Comparison of ENCODE assay signal across 14 cellular contexts in the genomic region with DNA sequence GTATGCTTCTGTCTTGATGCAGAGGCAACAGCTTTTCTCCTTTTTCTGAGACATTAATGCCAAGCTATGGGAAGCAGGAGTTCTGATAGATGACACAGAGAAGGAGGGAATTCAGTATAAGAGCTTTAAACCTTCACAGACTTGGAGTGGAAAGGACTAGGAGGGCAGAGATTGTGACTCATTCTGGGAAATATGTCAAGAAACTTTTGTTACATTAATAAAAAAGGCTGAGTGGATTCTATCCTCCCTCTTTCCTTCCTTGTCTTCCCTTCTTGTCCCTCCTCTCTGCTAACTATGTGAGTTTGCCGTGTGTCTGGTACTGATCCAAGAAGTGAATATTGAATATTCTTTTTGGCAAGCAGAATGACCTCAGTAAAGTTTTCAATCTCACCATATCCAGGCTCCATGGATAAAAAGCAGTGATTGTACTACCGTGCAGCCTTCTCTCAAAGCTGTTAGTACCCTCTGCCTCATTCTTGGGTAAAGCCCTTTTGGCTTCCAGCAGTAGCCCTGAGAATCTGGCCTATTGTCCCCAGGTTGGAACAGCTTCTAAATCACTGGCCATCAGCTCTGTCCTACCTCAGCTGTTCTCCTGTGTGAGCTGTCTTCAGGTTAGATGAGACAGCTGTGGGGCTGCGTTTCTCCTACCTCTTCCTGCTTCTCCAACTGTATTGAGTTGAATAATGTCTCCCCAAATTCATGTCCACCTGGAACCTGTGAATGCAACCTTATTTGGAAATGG.
DNase-seq lines count a peak whose midpoint lies in the region; FAIRE-seq and TF ChIP-seq lines count a peak whose summit lies in the region.
"Had no signal": no experiment of that assay in that cellular context is flagged by ENCODE, and none has a peak within 500 bp of the region (broad histone marks: within the 10 kb centered on the region; RNA-seq: fewer than 3 reads in every experiment).

No MANE protein-coding gene starts in this region.

- H3K79me1 ChIP-seq in trophoblast cell (ENCODE audit: low read length): no peaks in the 10 kb centered on the region

- no peak overlapping the region for H3K14ac ChIP-seq in trophoblast cell (ENCODE audit: low read length)

- no peak overlapping the region for H4K12ac ChIP-seq in trophoblast cell (ENCODE audit: low read depth, low read length)

- H3K4me3 ChIP-seq in mammary epithelial cell (replicated peaks in 1 of 3; ENCODE audit: insufficient read depth in 1 of 3, low read depth in 2 of 3, low read length in 3 of 3) (no peak overlapping the region), trophoblast cell (ENCODE audit: low read depth, low read length) (no peak overlapping the region)
- H3K4me3 ChIP-seq: upper lobe of right lung had no signal

- H2BK5ac ChIP-seq in trophoblast cell (ENCODE audit: low read depth, low read length, poor library complexity): no peak overlapping the region

- no peak overlapping the region for H3K27ac ChIP-seq in mammary epithelial cell (ENCODE audit: insufficient read depth, low read depth, low read length)
- no peak overlapping the region for H3K27ac ChIP-seq in trophoblast cell (ENCODE audit: low read depth, low read length)
- H3K27ac ChIP-seq: upper lobe of right lung had no signal

- H4K8ac ChIP-seq in trophoblast cell (ENCODE audit: low read depth, low read length): no peak overlapping the region

- 37% methylated on average over 3 of the region's 3 CpGs for WGBS in mammary epithelial cell (ENCODE audit: low coverage, missing lambda C conversion rate)
- no CpG with 5 or more reads among the region's 3 CpGs for WGBS in trophoblast cell (ENCODE audit: extremely low coverage, insufficient coverage, insufficient read length)

- no peaks in the 10 kb centered on the region for H3K4me1 ChIP-seq in mammary epithelial cell (ENCODE audit: insufficient read depth, low read length)
- H3K4me1 ChIP-seq in trophoblast cell (ENCODE audit: control insufficient read depth in 1 of 2, insufficient read depth in 2 of 2, low read length in 2 of 2): no peaks in the 10 kb centered on the region
- H3K4me1 ChIP-seq: upper lobe of right lung had no signal

- TF ChIP-seq CTCF in mammary epithelial cell (conservative IDR thresholded peaks at IDR 0.05 in 1 of 2, IDR thresholded peaks at IDR 0.05 in 1 of 2; ENCODE audit: extremely low read depth in 1 of 2, insufficient read depth in 1 of 2, low read depth in 1 of 2, low read length in 2 of 2): no peak

- H4K20me1 ChIP-seq in mammary epithelial cell (ENCODE audit: insufficient read depth, low read length): no peaks in the 10 kb centered on the region

- H3K4me2 ChIP-seq in mammary epithelial cell (ENCODE audit: insufficient read depth, low read depth, low read length) (no peak overlapping the region), trophoblast cell (ENCODE audit: low read length) (no peak overlapping the region)

- no peak overlapping the region for H3K23ac ChIP-seq in trophoblast cell (ENCODE audit: low read length)

- no peak for FAIRE-seq in frontal cortex (lab: Jason Lieb, UNC)
- FAIRE-seq: H1 had no signal

- in situ Hi-C loops in mammary epithelial cell (cut with MboI; ENCODE audit: low sequenced_read_pairs in 2 of 2): no loop called here

- CTCF ChIA-PET in mammary epithelial cell (lab: Charles Lee; ENCODE audit: low non-redundant PET): no interaction called here

- no peak overlapping the region for H2AK5ac ChIP-seq in trophoblast cell (ENCODE audit: low read length)

- intact Hi-C loops in mammary epithelial cell (cut with micrococcal nuclease): no loop called here

- no peak overlapping the region for H2BK120ac ChIP-seq in trophoblast cell (ENCODE audit: insufficient read depth, low read length, poor library complexity)

- H3K79me2 ChIP-seq in mammary epithelial cell (ENCODE audit: insufficient read depth, low read length) (no peaks in the 10 kb centered on the region), trophoblast cell (ENCODE audit: control insufficient read depth, insufficient read depth, low read length, poor library complexity) (no peaks in the 10 kb centered on the region)

- no peak overlapping the region for H3K4ac ChIP-seq in trophoblast cell (ENCODE audit: low read depth, low read length)

- H3K18ac ChIP-seq in trophoblast cell (ENCODE audit: low read length): no peak overlapping the region

- no peak overlapping the region for H2BK12ac ChIP-seq in trophoblast cell (ENCODE audit: low read length)

- H4K91ac ChIP-seq in trophoblast cell (ENCODE audit: low read depth, low read length): no peak overlapping the region

- no peak overlapping the region for H3K9ac ChIP-seq in mammary epithelial cell (ENCODE audit: insufficient read depth, low read length)
- H3K9ac ChIP-seq in trophoblast cell (ENCODE audit: low read length): no peak overlapping the region

- DNase-seq in A172 (ENCODE audit: low spot score) (peak; percentile 44), HCEC 1CT (peak; percentile 45), mammary epithelial cell (peak; percentile 19), kidney tubule cell (ENCODE audit: low spot score) (peak; percentile 18), frontal cortex (ENCODE audit: low spot score in 2 of 2) (no peak), cerebellar nuclear complex (lab: John Stamatoyannopoulos, UW) (no peak), trophoblast cell (no peak), midbrain (lab: John Stamatoyannopoulos, UW) (no peak)
- DNase-seq: DMS 273 treated with DMSO at 0.1 percent for 48 hours; naive thymus-derived CD8-positive, alpha-beta T cell; NCI-H2227 treated with DMSO at 0.1 percent for 48 hours; stimulated activated CD4-positive, alpha-beta T cell treated with anti-CD3 and anti-CD28 coated beads, Interleukin-12 subunit alpha, Interleukin-12 subunit beta, amount 100 ng/mL, for 4 hours; upper lobe of right lung had no signal

- dilution Hi-C loops in mammary epithelial cell (cut with HindIII; ENCODE audit: low sequenced_read_pairs): no loop called here

- no peaks in the 10 kb centered on the region for H3K27me3 ChIP-seq in mammary epithelial cell (ENCODE audit: insufficient read depth, low read length)
- no peaks in the 10 kb centered on the region for H3K27me3 ChIP-seq in trophoblast cell (ENCODE audit: insufficient read depth, low read length)
- H3K27me3 ChIP-seq: upper lobe of right lung had no signal

- no peaks in the 10 kb centered on the region for H3K36me3 ChIP-seq in mammary epithelial cell (ENCODE audit: insufficient read depth, low read length)
- peaks cover 3 to 5% of the 10 kb centered on the region in 2 experiments for H3K36me3 ChIP-seq in trophoblast cell (ENCODE audit: control insufficient read depth in 1 of 2, insufficient read depth in 2 of 2, low read length in 2 of 2)
- H3K36me3 ChIP-seq: upper lobe of right lung had no signal

- BruUV-seq in mammary epithelial cell (replicated peaks; lab: Mats Ljungman, UMichigan): no TSS peak

- no peak overlapping the region for H2AFZ ChIP-seq in mammary epithelial cell (ENCODE audit: low read depth, low read length)
- no peak overlapping the region for H2AFZ ChIP-seq in trophoblast cell (ENCODE audit: insufficient read depth, low read length, poor library complexity)

- H3K9me3 ChIP-seq in mammary epithelial cell (replicated peaks; ENCODE audit: insufficient read depth, low read length) (peaks cover 3% of the 10 kb centered on the region), trophoblast cell (ENCODE audit: insufficient read depth, low read depth, low read length) (peaks cover 7% of the 10 kb centered on the region)
- H3K9me3 ChIP-seq: upper lobe of right lung had no signal

Comparison
In these comparisons a context has a peak if more than half of its experiments do, and no peak if none do; other contexts are left out.
1. DNase-seq: peak in A172 (single experiment), HCEC 1CT (single experiment), mammary epithelial cell (single experiment) and kidney tubule cell (single experiment); none in frontal cortex (0 of 2), cerebellar nuclear complex (0 of 2), trophoblast cell (0 of 2) and midbrain (single experiment).